ENCODE assay signal across 12 cellular contexts in the genomic region with DNA sequence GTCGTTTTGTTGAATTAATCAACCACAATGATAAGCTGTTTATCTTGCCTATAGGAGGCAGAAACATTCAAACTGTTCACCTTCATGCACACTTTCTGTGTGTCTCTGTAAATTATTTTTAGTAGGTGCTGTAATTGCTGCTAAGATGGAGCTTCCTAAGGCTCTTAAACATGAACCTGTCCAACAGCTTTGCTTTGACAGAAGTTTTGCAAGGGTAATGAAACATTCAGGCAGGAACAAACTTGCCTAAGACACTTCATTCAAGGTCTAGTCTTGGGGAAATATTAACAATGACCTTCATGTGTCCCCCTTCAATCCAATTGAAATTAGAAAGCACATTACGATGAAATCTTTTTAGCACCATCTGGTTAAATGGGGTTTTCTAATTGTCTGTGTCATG.
DNase-seq lines count a peak whose midpoint lies in the region; ATAC-seq, FAIRE-seq and TF ChIP-seq lines count a peak whose summit lies in the region.
"Had no signal": no experiment of that assay in that cellular context is flagged by ENCODE, and none has a peak within 500 bp of the region (broad histone marks: within the 10 kb centered on the region; RNA-seq: fewer than 3 reads in every experiment).

No MANE protein-coding gene starts in this region.

- dilution Hi-C loops in keratinocyte (cut with MboI; ENCODE audit: extremely low pct_ligation_motif_present, low sequenced_read_pairs), result no loop called here

- H3K27ac ChIP-seq in keratinocyte (ENCODE audit: control insufficient read depth, insufficient read depth, low read length), result no peak overlapping the region
- H3K27ac ChIP-seq: uterus had no signal

- no peak for TF ChIP-seq CTCF in keratinocyte (optimal IDR thresholded peaks at IDR 0.05 in 1 of 3, IDR thresholded peaks at IDR 0.05 in 1 of 3, conservative IDR thresholded peaks at IDR 0.05 in 1 of 3; ENCODE audit: extremely low read depth in 1 of 3, insufficient read depth in 2 of 3, low read length in 3 of 3)
- no peak for TF ChIP-seq CTCF in Caco-2 (IDR thresholded peaks at IDR 0.05; ENCODE audit: insufficient read depth in 1 of 2, low read depth in 1 of 2, low read length in 1 of 2, severe bottlenecking in 1 of 2, unreplicated experiment in 1 of 2)

- no peaks in the 10 kb centered on the region for H3K9me3 ChIP-seq in keratinocyte (ENCODE audit: control insufficient read depth, low read depth, low read length)
- no peaks in the 10 kb centered on the region for H3K9me3 ChIP-seq in Caco-2
- H3K9me3 ChIP-seq: SK-N-SH, uterus had no signal

- H3K36me3 ChIP-seq in keratinocyte (ENCODE audit: control insufficient read depth in 2 of 2, extremely low read depth in 1 of 2, insufficient read depth in 2 of 2, low read length in 2 of 2) (no peaks in the 10 kb centered on the region), Caco-2 (ENCODE audit: control insufficient read depth, insufficient read depth, low read length) (no peaks in the 10 kb centered on the region)
- H3K36me3 ChIP-seq: uterus had no signal

- CTCF ChIA-PET in Caco-2 (lab: Charles Lee), result no interaction called here

- no TSS peak for BruUV-seq in Caco-2 (replicated peaks; lab: Mats Ljungman, UMichigan)

- no peaks in the 10 kb centered on the region for H4K20me1 ChIP-seq in keratinocyte (ENCODE audit: control insufficient read depth, extremely low read depth, insufficient read depth, low read length)

- no peak overlapping the region for H3K4me3 Mint-ChIP-seq in Caco-2 (ENCODE audit: unreplicated experiment)
- H3K4me3 Mint-ChIP-seq: activated CD4-positive, alpha-beta memory T cell treated with anti-CD3 and anti-CD28 coated beads for 36 hours had no signal

- no peak overlapping the region for H3K27ac Mint-ChIP-seq in Caco-2 (ENCODE audit: unreplicated experiment)
- H3K27ac Mint-ChIP-seq: activated CD4-positive, alpha-beta memory T cell treated with anti-CD3 and anti-CD28 coated beads for 36 hours; CD8-positive, alpha-beta T cell had no signal

- no peaks in the 10 kb centered on the region for H3K79me2 ChIP-seq in keratinocyte (ENCODE audit: control insufficient read depth, insufficient read depth, low read length)

- POLR2A ChIA-PET in Caco-2 (lab: Charles Lee), result no interaction called here

- H3K9me1 ChIP-seq in keratinocyte (ENCODE audit: control insufficient read depth, extremely low read depth, insufficient read depth, low read length), result no peaks in the 10 kb centered on the region

- H3K9ac ChIP-seq in keratinocyte (ENCODE audit: control insufficient read depth, extremely low read depth, insufficient read depth, low read length), result no peak overlapping the region
- H3K9ac ChIP-seq: SK-N-SH had no signal

- H3K4me1 Mint-ChIP-seq in Caco-2 (ENCODE audit: low read depth, unreplicated experiment), result peaks cover 5% of the 10 kb centered on the region

- peak; percentile 84 for FAIRE-seq in keratinocyte (lab: Jason Lieb, UNC)

- H3K36me3 Mint-ChIP-seq in Caco-2 (ENCODE audit: insufficient read depth, unreplicated experiment), result no peaks in the 10 kb centered on the region
- H3K36me3 Mint-ChIP-seq: activated CD4-positive, alpha-beta memory T cell treated with anti-CD3 and anti-CD28 coated beads for 36 hours; CD8-positive, alpha-beta T cell had no signal

- no peak overlapping the region for H3K4me3 ChIP-seq in keratinocyte (ENCODE audit: control insufficient read depth in 2 of 3, extremely low read depth in 1 of 3, insufficient read depth in 2 of 3, low read depth in 1 of 3, low read length in 3 of 3)
- no peak overlapping the region for H3K4me3 ChIP-seq in Caco-2 (ENCODE audit: low read depth, low read length)
- H3K4me3 ChIP-seq: uterus had no signal

- H3K4me1 ChIP-seq in keratinocyte (ENCODE audit: control insufficient read depth, extremely low read depth, insufficient read depth, low read length), result peaks cover 17% of the 10 kb centered on the region
- H3K4me1 ChIP-seq in Caco-2, result peaks cover 4% of the 10 kb centered on the region; the same call in 1 of the 2 replicates
- H3K4me1 ChIP-seq: uterus had no signal

- intact Hi-C loops in Caco-2 (cut with micrococcal nuclease; ENCODE audit: unreplicated experiment), result no loop called here
- intact Hi-C loops in Right ventricle myocardium superior (cut with DNase I), result no loop called here
- intact Hi-C loops in left cardiac atrium (cut with DNase I), result no loop called here

- H3K27me3 ChIP-seq in keratinocyte (ENCODE audit: control insufficient read depth, extremely low read depth, insufficient read depth, low read length) (no peaks in the 10 kb centered on the region), Caco-2 (replicated peaks; ENCODE audit: control insufficient read depth, insufficient read depth, low read length) (no peaks in the 10 kb centered on the region)
- H3K27me3 ChIP-seq: uterus had no signal

- H3K4me2 ChIP-seq in keratinocyte (ENCODE audit: control insufficient read depth, extremely low read depth, insufficient read depth, low read depth, low read length), result peak overlapping the region; percentile 22
- H3K4me2 ChIP-seq: SK-N-SH had no signal

- H3K9me3 Mint-ChIP-seq in Caco-2 (ENCODE audit: unreplicated experiment), result no peaks in the 10 kb centered on the region

- H2AFZ ChIP-seq in keratinocyte (ENCODE audit: control insufficient read depth, low read length), result peak overlapping the region; percentile 0

- ATAC-seq in GM18519 (IDR thresholded peaks at IDR 0.05; ENCODE audit: low FRiP score, unreplicated experiment) (peak; percentile 15), HG02852 (IDR thresholded peaks at IDR 0.05; ENCODE audit: unreplicated experiment) (peak; percentile 11), Right ventricle myocardium superior (ENCODE audit: poor library complexity) (no peak), left cardiac atrium (no peak)
- ATAC-seq: CD8-positive, alpha-beta T cell had no signal

- DNase-seq in NCI-H1105 treated with DMSO at 0.1 percent for 48 hours (lab: John Stamatoyannopoulos, UW) (peak; percentile 99), keratinocyte (ENCODE audit: low read depth, low spot score) (no peak), Caco-2 (no peak), hippocampal formation (lab: John Stamatoyannopoulos, UW) (no peak), Right ventricle myocardium superior (no peak), left cardiac atrium (no peak)
- DNase-seq: activated CD4-positive, alpha-beta memory T cell treated with anti-CD3 and anti-CD28 coated beads for 36 hours; CD8-positive, alpha-beta T cell; SK-N-SH; uterus had no signal

- H3K27me3 Mint-ChIP-seq in Caco-2 (ENCODE audit: insufficient read depth, unreplicated experiment), result no peaks in the 10 kb centered on the region
- H3K27me3 Mint-ChIP-seq: activated CD4-positive, alpha-beta memory T cell treated with anti-CD3 and anti-CD28 coated beads for 36 hours had no signal

Comparison
In these comparisons a context has a peak if more than half of its experiments do, and no peak if none do; other contexts are left out.
1. ATAC-seq: peak in GM18519 (single experiment) and HG02852 (single experiment); none in Right ventricle myocardium superior (single experiment) and left cardiac atrium (0 of 2).